Comparison of ENCODE assay signal across 1 cellular context in the genomic region with DNA sequence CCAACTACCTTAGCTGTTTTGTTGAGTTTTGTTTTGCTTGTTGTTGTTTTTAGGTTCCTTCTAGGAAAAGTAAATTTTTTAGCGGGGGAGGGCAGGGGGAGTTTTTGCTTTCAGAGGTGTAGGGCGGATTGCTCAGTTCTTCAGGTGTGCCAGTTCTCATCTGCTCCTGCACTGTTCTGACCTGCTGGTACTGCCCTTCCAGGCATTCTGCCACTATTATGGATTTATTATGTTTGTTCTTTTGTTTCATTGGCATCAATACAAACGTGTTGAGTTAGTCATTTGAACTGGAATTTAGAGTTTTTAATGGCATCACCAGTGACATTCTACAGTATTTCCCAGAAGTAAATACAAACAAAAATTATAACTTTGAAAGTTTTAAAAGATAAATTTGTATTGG.
TF ChIP-seq lines count a peak whose summit lies in the region.

No MANE protein-coding gene starts in this region.

TF ChIP-seq in WTC11, 78 proteins besides CTCF, POLR2A, EP300 and RAD21 (continued from another document):
- TF ChIP-seq, protein P1, sequence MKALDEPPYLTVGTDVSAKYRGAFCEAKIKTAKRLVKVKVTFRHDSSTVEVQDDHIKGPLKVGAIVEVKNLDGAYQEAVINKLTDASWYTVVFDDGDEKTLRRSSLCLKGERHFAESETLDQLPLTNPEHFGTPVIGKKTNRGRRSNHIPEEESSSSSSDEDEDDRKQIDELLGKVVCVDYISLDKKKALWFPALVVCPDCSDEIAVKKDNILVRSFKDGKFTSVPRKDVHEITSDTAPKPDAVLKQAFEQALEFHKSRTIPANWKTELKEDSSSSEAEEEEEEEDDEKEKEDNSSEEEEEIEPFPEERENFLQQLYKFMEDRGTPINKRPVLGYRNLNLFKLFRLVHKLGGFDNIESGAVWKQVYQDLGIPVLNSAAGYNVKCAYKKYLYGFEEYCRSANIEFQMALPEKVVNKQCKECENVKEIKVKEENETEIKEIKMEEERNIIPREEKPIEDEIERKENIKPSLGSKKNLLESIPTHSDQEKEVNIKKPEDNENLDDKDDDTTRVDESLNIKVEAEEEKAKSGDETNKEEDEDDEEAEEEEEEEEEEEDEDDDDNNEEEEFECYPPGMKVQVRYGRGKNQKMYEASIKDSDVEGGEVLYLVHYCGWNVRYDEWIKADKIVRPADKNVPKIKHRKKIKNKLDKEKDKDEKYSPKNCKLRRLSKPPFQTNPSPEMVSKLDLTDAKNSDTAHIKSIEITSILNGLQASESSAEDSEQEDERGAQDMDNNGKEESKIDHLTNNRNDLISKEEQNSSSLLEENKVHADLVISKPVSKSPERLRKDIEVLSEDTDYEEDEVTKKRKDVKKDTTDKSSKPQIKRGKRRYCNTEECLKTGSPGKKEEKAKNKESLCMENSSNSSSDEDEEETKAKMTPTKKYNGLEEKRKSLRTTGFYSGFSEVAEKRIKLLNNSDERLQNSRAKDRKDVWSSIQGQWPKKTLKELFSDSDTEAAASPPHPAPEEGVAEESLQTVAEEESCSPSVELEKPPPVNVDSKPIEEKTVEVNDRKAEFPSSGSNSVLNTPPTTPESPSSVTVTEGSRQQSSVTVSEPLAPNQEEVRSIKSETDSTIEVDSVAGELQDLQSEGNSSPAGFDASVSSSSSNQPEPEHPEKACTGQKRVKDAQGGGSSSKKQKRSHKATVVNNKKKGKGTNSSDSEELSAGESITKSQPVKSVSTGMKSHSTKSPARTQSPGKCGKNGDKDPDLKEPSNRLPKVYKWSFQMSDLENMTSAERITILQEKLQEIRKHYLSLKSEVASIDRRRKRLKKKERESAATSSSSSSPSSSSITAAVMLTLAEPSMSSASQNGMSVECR (CRISPR knock-in tag; IDR thresholded peaks at IDR 0.05; ENCODE audit: borderline replicate concordance), result no peak
- TF ChIP-seq ESRRA (CRISPR knock-in tag; IDR thresholded peaks at IDR 0.05; ENCODE audit: borderline replicate concordance), result no peak
- TF ChIP-seq ATF1 (CRISPR knock-in tag; IDR thresholded peaks at IDR 0.05), result no peak
- TF ChIP-seq KAT7 (CRISPR knock-in tag; IDR thresholded peaks at IDR 0.05; ENCODE audit: borderline replicate concordance), result no peak
- TF ChIP-seq ZNF263 (CRISPR knock-in tag; IDR thresholded peaks at IDR 0.05; ENCODE audit: low read depth), result no peak
- no peak for TF ChIP-seq SOX15 (CRISPR knock-in tag; IDR thresholded peaks at IDR 0.05)
- no peak for TF ChIP-seq CREM (CRISPR knock-in tag; IDR thresholded peaks at IDR 0.05)
- TF ChIP-seq ZNF416 (CRISPR knock-in tag; IDR thresholded peaks at IDR 0.05), result no peak
